In the genomic region with DNA sequence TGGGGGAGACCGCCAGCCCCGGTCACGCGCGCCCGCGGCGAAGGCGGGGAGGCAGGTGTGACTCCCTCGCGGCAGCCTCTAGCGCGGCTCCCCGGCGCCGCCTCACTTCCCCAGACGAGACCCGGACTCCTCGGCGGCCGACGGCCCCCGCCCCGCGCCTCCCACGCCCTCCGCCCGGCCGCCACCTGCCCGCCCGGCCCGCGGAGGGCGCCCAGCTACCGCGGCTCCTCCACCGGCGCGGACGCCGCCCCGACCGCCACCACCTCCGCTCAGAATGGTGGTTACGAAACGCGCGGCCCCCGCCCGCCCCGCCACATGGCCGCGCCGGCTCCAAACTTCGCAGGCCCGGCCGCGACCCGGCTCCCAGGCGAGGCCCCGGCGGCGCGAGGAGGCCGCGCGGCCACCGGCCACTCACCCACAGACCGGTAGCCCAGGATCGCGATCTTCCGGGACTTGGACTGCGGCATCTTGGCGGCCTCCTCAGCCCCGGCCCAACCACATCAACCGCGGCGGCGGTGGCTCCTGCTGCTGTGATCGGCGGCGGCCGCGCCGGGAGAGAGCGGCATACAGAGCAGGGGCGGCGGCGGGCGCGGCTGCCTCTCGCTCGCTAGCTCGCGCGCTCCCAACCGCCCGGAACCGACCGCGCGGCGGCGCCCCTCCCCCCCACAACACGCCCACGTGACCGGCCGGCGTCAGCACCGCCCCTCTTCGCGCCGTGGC, we compare ENCODE assay signal across 8 cellular contexts. TPM values are rescaled to one million over a fixed set of nuclear protein-coding genes. Genes with fewer than 3 reads are reported as not detected.
DNase-seq lines count a peak whose midpoint lies in the region; ATAC-seq and TF ChIP-seq lines count a peak whose summit lies in the region.
"Not testable (repeated sequence)": the region's sequence is repeated elsewhere in the genome, so short reads cannot be mapped to it uniquely, and the experiment has no call there.

No MANE protein-coding gene starts in this region.

- peaks cover 45% of the 10 kb centered on the region for H4K20me1 ChIP-seq in hepatocyte (ENCODE audit: insufficient read depth, poor library complexity, severe bottlenecking)

- TF ChIP-seq POLR2A in body of pancreas (IDR thresholded peaks at IDR 0.05): peak; percentile 76 to 84 (median 80)

- WGBS in body of pancreas, 2 donors: 0 to 1% methylated on average over 14 to 56 of the region's 113 CpGs
- 1% methylated on average over 27 of the region's 113 CpGs for WGBS in hepatocyte (ENCODE audit: low lambda C conversion rate, missing lambda C conversion rate)
- 0 to 1% (median 1%) methylated on average over 38 to 108 of the region's 113 CpGs for WGBS in psoas muscle, 3 donors
- under 1% methylated on average over 104 of the region's 113 CpGs for WGBS in thymus

- POLR2A ChIA-PET in HEK293T (lab: Yijun Ruan, JAX): interaction anchor here (0.6 to 1.1 kb wide), 9 partner anchors 9 to 295 kb away, joined by 3 to 5 read pairs (median 3); partner anchors contain the start of gene ABCF2

- not testable (repeated sequence) for DNase-seq in GM12864 (ENCODE audit: low read depth)
- peak; percentile 41 for DNase-seq in HEK293T (ENCODE audit: extremely low spot score)
- DNase-seq in LoVo (ENCODE audit: low spot score): peak; percentile 29
- peak; percentile 60 to 74 (median 66) for DNase-seq in body of pancreas
- peak; percentile 74 for DNase-seq in hepatocyte (ENCODE audit: low spot score)
- DNase-seq in psoas muscle: peak; percentile 59 to 84

- H3K27me3 ChIP-seq in body of pancreas; hepatocyte; psoas muscle (ENCODE audit: insufficient read depth in 3 of 3, low read length in 2 of 3); thymus (ENCODE audit: control insufficient read depth, insufficient read depth): not testable (repeated sequence)

- H2AFZ ChIP-seq in hepatocyte: not testable (repeated sequence)

- not testable (repeated sequence) for H3K9me3 ChIP-seq in body of pancreas; hepatocyte (ENCODE audit: low read depth); psoas muscle; thymus (ENCODE audit: control insufficient read depth)

- H3K9me2 ChIP-seq in hepatocyte (replicated peaks; ENCODE audit: insufficient read depth): not testable (repeated sequence)

- H3K4me3 ChIP-seq in GM12864 (ENCODE audit: low read depth, low read length): peak overlapping the region; percentile 86
- H3K4me3 ChIP-seq in body of pancreas: peak overlapping the region; percentile 74 to 77
- peak overlapping the region; percentile 77 for H3K4me3 ChIP-seq in hepatocyte
- peak overlapping the region; percentile 85 for H3K4me3 ChIP-seq in psoas muscle
- peak overlapping the region; percentile 89 for H3K4me3 ChIP-seq in thymus (ENCODE audit: low read length)

- H3K4me1 ChIP-seq in body of pancreas: peaks cover 45% of the 10 kb centered on the region
- not testable (repeated sequence) for H3K4me1 ChIP-seq in hepatocyte (ENCODE audit: insufficient read depth)
- H3K4me1 ChIP-seq in psoas muscle: peaks cover 26% of the 10 kb centered on the region
- peaks cover 16% of the 10 kb centered on the region for H3K4me1 ChIP-seq in thymus (ENCODE audit: control insufficient read depth, insufficient read depth, low read length)

- peak; percentile 50 to 60 for ATAC-seq in activated CD4-positive, CD25-positive, alpha-beta regulatory T cell treated with anti-CD3 and anti-CD28 coated beads, Interleukin-2, amount 50 U/mL, for 24 hours
- peak; percentile 73 for ATAC-seq in body of pancreas
- peak; percentile 76 to 81 (median 78) for ATAC-seq in psoas muscle

- peak overlapping the region; percentile 78 for H3K4me2 ChIP-seq in hepatocyte

- peaks cover 47% of the 10 kb centered on the region for H3K79me2 ChIP-seq in hepatocyte

- H3K36me3 ChIP-seq in body of pancreas (replicated peaks in 1 of 2; ENCODE audit: insufficient read depth in 1 of 2, low read depth in 2 of 2); hepatocyte (replicated peaks; ENCODE audit: insufficient read depth, low read depth); psoas muscle (ENCODE audit: insufficient read depth in 1 of 2, low read depth in 1 of 2); thymus (ENCODE audit: control insufficient read depth, insufficient read depth): not testable (repeated sequence)

- H3K27ac ChIP-seq in body of pancreas (peak overlapping the region; percentile 94 to 100 (median 98)), hepatocyte (peak overlapping the region; percentile 100), psoas muscle (peak overlapping the region; percentile 99), thymus (ENCODE audit: low read depth) (peak overlapping the region; percentile 100)

- TF ChIP-seq CTCF in GM12864 (IDR thresholded peaks at IDR 0.05; ENCODE audit: low read depth, low read length, missing control alignments); hepatocyte (IDR thresholded peaks at IDR 0.05; ENCODE audit: poor library complexity); psoas muscle (IDR thresholded peaks at IDR 0.05): not testable (repeated sequence)
- peak in 2 of 7 experiments; percentile 7 to 34 for TF ChIP-seq CTCF in body of pancreas (IDR thresholded peaks at IDR 0.05)

- CTCF ChIA-PET in HEK293T (lab: Yijun Ruan, JAX): not testable (repeated sequence)

- intact Hi-C loops in body of pancreas (cut with DNase I); psoas muscle (cut with DNase I): not testable (repeated sequence)

TF ChIP-seq in HEK293T, 16 proteins besides CTCF, POLR2A, EP300 and RAD21:
- 0 out of 2 replicates have a peak, but pooled peaks have one; percentile 43 for TF ChIP-seq FOXM1 (IDR thresholded peaks at IDR 0.05; ENCODE audit: borderline replicate concordance)
- TF ChIP-seq ARNT (IDR thresholded peaks at IDR 0.05): 0 out of 2 replicates have a peak, but pooled peaks have one; percentile 21

RNA-seq across cellular contexts. Expression of gene RHEB, which starts 0.5 kb away (rescaled TPM):
- total RNA-seq in body of pancreas (10 to 100 TPM; 44.9 to 91.0 TPM), hepatocyte (105 and 111 TPM in 2 replicates), psoas muscle (100 to 1,000 TPM in 3 of 4 donors, 10 to 100 TPM in 1; 98.0 to 191 (median 142) TPM)
- polyA plus RNA-seq in hepatocyte (135 and 142 TPM in 2 replicates), psoas muscle (100 to 1,000 TPM; 167 to 248 (median 176) TPM), thymus (115 TPM)
